In genomic region chrX:152842772-152843338, GRCh38 we compare ENCODE assay signal across 1 cellular context.
TF ChIP-seq lines count a peak whose summit lies in the region.

No MANE protein-coding gene starts in this region.

TF ChIP-seq in K562, 482 proteins besides CTCF, POLR2A, EP300 and RAD21:
- no peak for TF ChIP-seq CC2D1A (IDR thresholded peaks at IDR 0.05)
- no peak for TF ChIP-seq SAP30 (IDR thresholded peaks at IDR 0.05; ENCODE audit: borderline replicate concordance, insufficient read depth, low read depth, low read length, poor library complexity, severe bottlenecking)
- no peak for TF ChIP-seq ZBTB43 (CRISPR knock-in tag; IDR thresholded peaks at IDR 0.05)
- no peak for TF ChIP-seq AFF1 (IDR thresholded peaks at IDR 0.05; ENCODE audit: low read depth in 1 of 2, partially characterized antibody in 2 of 2)
- TF ChIP-seq RBM39 (optimal IDR thresholded peaks at IDR 0.05; ENCODE audit: low read depth, low read length) = no peak
- no peak for TF ChIP-seq MTF1 (CRISPR knock-in tag; IDR thresholded peaks at IDR 0.05; ENCODE audit: borderline replicate concordance)
- TF ChIP-seq IRF1 (CRISPR knock-in tag; IDR thresholded peaks at IDR 0.05; ENCODE audit: borderline replicate concordance) = no peak
- no peak for TF ChIP-seq DDX20 (tag; IDR thresholded peaks at IDR 0.05; ENCODE audit: low read depth)
- no peak for TF ChIP-seq ZNF592 (IDR thresholded peaks at IDR 0.05)
- TF ChIP-seq FOXA3 (CRISPR knock-in tag; conservative IDR thresholded peaks at IDR 0.05 in 1 of 2, IDR thresholded peaks at IDR 0.05 in 1 of 2) = no peak
- TF ChIP-seq ZBTB34 (CRISPR knock-in tag; IDR thresholded peaks at IDR 0.05) = no peak
- no peak for TF ChIP-seq GTF2E2 (tag; IDR thresholded peaks at IDR 0.05)
- no peak for TF ChIP-seq HMGXB4 (CRISPR knock-in tag; IDR thresholded peaks at IDR 0.05)
- TF ChIP-seq RBM17 (IDR thresholded peaks at IDR 0.05; ENCODE audit: borderline replicate concordance, low read depth, low read length) = no peak
- no peak for TF ChIP-seq ETS1 (conservative IDR thresholded peaks at IDR 0.05; ENCODE audit: control insufficient read depth, low read depth, low read length)
- no peak for TF ChIP-seq MEIS2 (IDR thresholded peaks at IDR 0.05; ENCODE audit: partially characterized antibody)
